Comparison of ENCODE assay signal across 14 cellular contexts in genomic region chr2:203936535-203936934, GRCh38. TPM values are rescaled to one million over a fixed set of nuclear protein-coding genes. Genes with fewer than 3 reads are reported as not detected.
DNase-seq lines count a peak whose midpoint lies in the region; ATAC-seq and TF ChIP-seq lines count a peak whose summit lies in the region.
"Had no signal": no experiment of that assay in that cellular context is flagged by ENCODE, and none has a peak within 500 bp of the region (broad histone marks: within the 10 kb centered on the region; RNA-seq: fewer than 3 reads in every experiment).

Gene ICOS (plus strand): TSS chr2:203936763. CDS start chr2:203936815, 52 bp downstream.

- H3K4me1 ChIP-seq in upper lobe of right lung, result no peaks in the 10 kb centered on the region
- H3K4me1 ChIP-seq: gastrocnemius medialis had no signal

- H3K9me3 ChIP-seq in upper lobe of right lung, result no peaks in the 10 kb centered on the region
- H3K9me3 ChIP-seq: gastrocnemius medialis had no signal

- no peaks in the 10 kb centered on the region for H3K27me3 Mint-ChIP-seq in activated CD4-positive, alpha-beta memory T cell treated with anti-CD3 and anti-CD28 coated beads for 36 hours
- H3K27me3 Mint-ChIP-seq in effector memory CD8-positive, alpha-beta T cell, result no peaks in the 10 kb centered on the region

- no peaks in the 10 kb centered on the region for H3K27me3 ChIP-seq in upper lobe of right lung
- H3K27me3 ChIP-seq: gastrocnemius medialis had no signal

- DNase-seq in stimulated activated naive CD4-positive, alpha-beta T cell (lab: John Stamatoyannopoulos, UW), result peak in 5 of 6 experiments; percentile 29 to 77 (median 72)
- DNase-seq in stimulated activated naive CD4-positive, alpha-beta T cell treated with Interleukin-2 at 50 U/mL for 16 hours (lab: John Stamatoyannopoulos, UW), result no peak
- DNase-seq in activated CD4-positive, alpha-beta memory T cell treated with anti-CD3 and anti-CD28 coated beads for 36 hours, result peak; percentile 75
- peak; percentile 22 to 51 (median 25) for DNase-seq in effector memory CD8-positive, alpha-beta T cell
- DNase-seq in upper lobe of right lung, result no peak
- DNase-seq in occipital lobe (lab: John Stamatoyannopoulos, UW), result no peak
- no peak for DNase-seq in NCI-H1048 (lab: John Stamatoyannopoulos, UW)
- DNase-seq: gastrocnemius medialis, GOT3, mesenchymal stem cell, NCI-H1105 treated with DMSO at 0.1 percent for 48 hours, nucleus accumbens had no signal

- intact Hi-C loops in activated CD4-positive, alpha-beta memory T cell treated with anti-CD3 and anti-CD28 coated beads for 36 hours (cut with micrococcal nuclease), result loop anchor here (1.0 to 2.0 kb wide), 2 partner anchors 170 to 1302 kb away; partner anchors contain the start of gene FAM117B
- intact Hi-C loops in upper lobe of right lung (cut with DNase I), result no loop called here

- peak within 1 kb of the TSS; percentile 29 for H3K4me3 ChIP-seq in upper lobe of right lung
- H3K4me3 ChIP-seq: gastrocnemius medialis, SK-N-MC had no signal

- H3K4me3 Mint-ChIP-seq in activated CD4-positive, alpha-beta memory T cell treated with anti-CD3 and anti-CD28 coated beads for 36 hours, result peak within 1 kb of the TSS; percentile 97
- H3K4me3 Mint-ChIP-seq in effector memory CD8-positive, alpha-beta T cell, result peak within 1 kb of the TSS; percentile 70 to 88

- H3K27ac ChIP-seq in upper lobe of right lung, result no peak within 1 kb of the TSS
- H3K27ac ChIP-seq: gastrocnemius medialis, SK-N-MC had no signal

- POLR2A ChIA-PET in activated CD4-positive, alpha-beta memory T cell treated with anti-CD3 and anti-CD28 coated beads for 36 hours (lab: Charles Lee), result interaction anchor here (0.8 to 7.6 kb wide), 15 partner anchors 9 to 229 kb away, joined by 3 to 188 read pairs (median 11); partner anchors contain the start of genes CD28 and CTLA4

- H3K36me3 Mint-ChIP-seq in activated CD4-positive, alpha-beta memory T cell treated with anti-CD3 and anti-CD28 coated beads for 36 hours, result peaks cover 67% of the 10 kb centered on the region
- H3K36me3 Mint-ChIP-seq in effector memory CD8-positive, alpha-beta T cell (ENCODE audit: insufficient read depth), result peaks cover 9% of the 10 kb centered on the region

- peak; percentile 75 for ATAC-seq in effector memory CD8-positive, alpha-beta T cell (replicated peaks)
- ATAC-seq in upper lobe of right lung (no peak), HG03280 (IDR thresholded peaks at IDR 0.05; ENCODE audit: unreplicated experiment) (no peak)
- ATAC-seq: gastrocnemius medialis had no signal

- no peaks in the 10 kb centered on the region for H3K9me3 Mint-ChIP-seq in activated CD4-positive, alpha-beta memory T cell treated with anti-CD3 and anti-CD28 coated beads for 36 hours
- H3K9me3 Mint-ChIP-seq in effector memory CD8-positive, alpha-beta T cell, result no peaks in the 10 kb centered on the region

- H3K4me1 Mint-ChIP-seq in activated CD4-positive, alpha-beta memory T cell treated with anti-CD3 and anti-CD28 coated beads for 36 hours (ENCODE audit: low read depth), result peaks cover 50% of the 10 kb centered on the region
- H3K4me1 Mint-ChIP-seq in effector memory CD8-positive, alpha-beta T cell (ENCODE audit: low read depth in 2 of 2), result peaks cover 53 to 69% of the 10 kb centered on the region in 2 donors

- peak within 1 kb of the TSS; percentile 97 for H3K27ac Mint-ChIP-seq in activated CD4-positive, alpha-beta memory T cell treated with anti-CD3 and anti-CD28 coated beads for 36 hours
- H3K27ac Mint-ChIP-seq in effector memory CD8-positive, alpha-beta T cell, result peak within 1 kb of the TSS; percentile 64 to 94

- CTCF ChIA-PET in activated CD4-positive, alpha-beta memory T cell treated with anti-CD3 and anti-CD28 coated beads for 36 hours (lab: Charles Lee), result no interaction called here

- no peaks in the 10 kb centered on the region for H3K36me3 ChIP-seq in upper lobe of right lung
- H3K36me3 ChIP-seq: gastrocnemius medialis had no signal

- no peak for TF ChIP-seq CTCF in upper lobe of right lung (IDR thresholded peaks at IDR 0.05)

RNA-seq across cellular contexts. Expression of gene ICOS, which starts in this region (rescaled TPM):
- 100 to 1,000 TPM; 187 to 190 TPM for total RNA-seq in activated CD4-positive, alpha-beta memory T cell treated with anti-CD3 and anti-CD28 coated beads for 36 hours
- total RNA-seq in upper lobe of right lung (2.1 TPM), occipital lobe (not detected)
- total RNA-seq: gastrocnemius medialis had no signal

Comparison
In these comparisons a context has a peak if more than half of its experiments do, and no peak if none do; other contexts are left out.
1. RNA of gene ICOS (total RNA-seq): 187 to 190 TPM in activated CD4-positive, alpha-beta memory T cell treated with anti-CD3 and anti-CD28 coated beads for 36 hours; 2.1 TPM in upper lobe of right lung (single experiment) and not detected in occipital lobe (single experiment); every median in the first group is over 10 times any median in the second.
2. DNase-seq: peak in stimulated activated naive CD4-positive, alpha-beta T cell (5 of 6), activated CD4-positive, alpha-beta memory T cell treated with anti-CD3 and anti-CD28 coated beads for 36 hours (single experiment) and effector memory CD8-positive, alpha-beta T cell (3 of 3); none in stimulated activated naive CD4-positive, alpha-beta T cell treated with Interleukin-2 at 50 U/mL for 16 hours (single experiment), upper lobe of right lung (single experiment), occipital lobe (single experiment) and NCI-H1048 (single experiment).